1 cellular context compared by ENCODE assay signal in the genomic region with DNA sequence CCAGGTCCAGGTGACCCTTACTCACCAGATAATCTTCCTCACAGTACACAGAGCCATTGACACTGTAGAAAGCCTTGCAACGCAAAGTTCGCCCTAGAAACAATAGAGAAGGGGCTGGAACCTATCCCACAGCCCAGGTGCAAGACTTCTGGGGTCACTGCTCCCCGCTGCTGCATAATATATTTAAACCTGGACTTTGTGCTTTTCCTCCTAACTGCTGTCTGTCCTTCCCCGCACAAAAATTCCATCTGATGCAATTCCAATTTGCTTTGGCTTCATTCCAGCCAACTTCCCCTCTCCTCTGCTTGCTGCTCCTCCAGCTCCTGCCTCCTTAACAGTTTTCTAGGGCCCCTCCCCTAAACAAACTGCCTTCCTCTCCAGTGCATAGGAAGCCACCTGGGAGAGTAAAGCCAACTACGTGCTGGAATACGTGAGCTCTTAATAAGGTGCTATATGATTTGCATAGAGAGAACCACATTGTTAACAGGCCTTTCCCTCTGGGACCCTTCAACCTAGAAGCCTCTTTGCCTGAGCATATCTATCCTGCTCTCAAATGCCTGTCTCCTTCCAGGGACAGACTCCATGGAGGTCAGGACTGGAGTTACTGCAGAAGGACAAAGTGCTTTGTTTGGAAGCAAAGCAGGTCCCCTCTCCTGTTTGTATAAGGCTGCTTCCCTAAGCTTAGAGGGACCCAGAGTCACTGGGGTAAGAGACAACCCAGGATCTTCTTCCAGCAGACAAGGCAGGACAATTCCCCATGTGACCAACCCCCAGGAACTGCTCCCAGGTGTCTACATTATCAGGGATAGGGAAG.
TF ChIP-seq lines count a peak whose summit lies in the region.

No MANE protein-coding gene starts in this region.

TF ChIP-seq in HepG2, 621 proteins besides CTCF, POLR2A, EP300 and RAD21 (continued from another document and continues in another):
- TF ChIP-seq SYNCRIP (IDR thresholded peaks at IDR 0.05; ENCODE audit: insufficient read depth, low read depth, low read length) (no peak), CHD2 (IDR thresholded peaks at IDR 0.05; ENCODE audit: low read depth, low read length) (0 out of 2 replicates have a peak, but pooled peaks have one; percentile 24), MYNN (CRISPR knock-in tag; IDR thresholded peaks at IDR 0.05; ENCODE audit: low read depth) (no peak), ZFP62 (CRISPR knock-in tag; IDR thresholded peaks at IDR 0.05) (no peak), SKI (IDR thresholded peaks at IDR 0.05; ENCODE audit: partially characterized antibody) (peak; percentile 87), DNMT1 (CRISPR knock-in tag; IDR thresholded peaks at IDR 0.05) (no peak), ZNF709 (CRISPR knock-in tag; IDR thresholded peaks at IDR 0.05) (no peak), ZNF101 (CRISPR knock-in tag; IDR thresholded peaks at IDR 0.05; ENCODE audit: borderline replicate concordance, low read depth) (0 out of 2 replicates have a peak, but pooled peaks have one; percentile 35), ZNF556 (CRISPR knock-in tag; IDR thresholded peaks at IDR 0.05; ENCODE audit: borderline replicate concordance) (peak; percentile 95), SRSF4 (IDR thresholded peaks at IDR 0.05; ENCODE audit: low read depth, low read length, poor library complexity, severe bottlenecking) (no peak), SMARCE1 (IDR thresholded peaks at IDR 0.05; ENCODE audit: borderline replicate concordance) (no peak), ETV5 (CRISPR knock-in tag; IDR thresholded peaks at IDR 0.05; ENCODE audit: borderline replicate concordance) (peak; percentile 84; the same call in 1 of the 2 replicates), ZNF841 (CRISPR knock-in tag; IDR thresholded peaks at IDR 0.05; ENCODE audit: borderline replicate concordance) (no peak), PRMT3 (CRISPR knock-in tag; IDR thresholded peaks at IDR 0.05; ENCODE audit: borderline replicate concordance, low read depth) (no peak), ZNF670 (CRISPR knock-in tag; IDR thresholded peaks at IDR 0.05; ENCODE audit: borderline replicate concordance) (no peak), NONO (IDR thresholded peaks at IDR 0.05) (no peak), NONO (CRISPR knock-in tag; conservative IDR thresholded peaks at IDR 0.05) (no peak), ISL2 (CRISPR knock-in tag; IDR thresholded peaks at IDR 0.05) (no peak), ZNF232 (CRISPR knock-in tag; IDR thresholded peaks at IDR 0.05; ENCODE audit: borderline replicate concordance) (no peak), ZNF558 (CRISPR knock-in tag; IDR thresholded peaks at IDR 0.05; ENCODE audit: borderline replicate concordance) (no peak), ZFYVE20 (CRISPR knock-in tag; IDR thresholded peaks at IDR 0.05; ENCODE audit: borderline replicate concordance, low read depth) (no peak)
- TF ChIP-seq, protein P1, sequence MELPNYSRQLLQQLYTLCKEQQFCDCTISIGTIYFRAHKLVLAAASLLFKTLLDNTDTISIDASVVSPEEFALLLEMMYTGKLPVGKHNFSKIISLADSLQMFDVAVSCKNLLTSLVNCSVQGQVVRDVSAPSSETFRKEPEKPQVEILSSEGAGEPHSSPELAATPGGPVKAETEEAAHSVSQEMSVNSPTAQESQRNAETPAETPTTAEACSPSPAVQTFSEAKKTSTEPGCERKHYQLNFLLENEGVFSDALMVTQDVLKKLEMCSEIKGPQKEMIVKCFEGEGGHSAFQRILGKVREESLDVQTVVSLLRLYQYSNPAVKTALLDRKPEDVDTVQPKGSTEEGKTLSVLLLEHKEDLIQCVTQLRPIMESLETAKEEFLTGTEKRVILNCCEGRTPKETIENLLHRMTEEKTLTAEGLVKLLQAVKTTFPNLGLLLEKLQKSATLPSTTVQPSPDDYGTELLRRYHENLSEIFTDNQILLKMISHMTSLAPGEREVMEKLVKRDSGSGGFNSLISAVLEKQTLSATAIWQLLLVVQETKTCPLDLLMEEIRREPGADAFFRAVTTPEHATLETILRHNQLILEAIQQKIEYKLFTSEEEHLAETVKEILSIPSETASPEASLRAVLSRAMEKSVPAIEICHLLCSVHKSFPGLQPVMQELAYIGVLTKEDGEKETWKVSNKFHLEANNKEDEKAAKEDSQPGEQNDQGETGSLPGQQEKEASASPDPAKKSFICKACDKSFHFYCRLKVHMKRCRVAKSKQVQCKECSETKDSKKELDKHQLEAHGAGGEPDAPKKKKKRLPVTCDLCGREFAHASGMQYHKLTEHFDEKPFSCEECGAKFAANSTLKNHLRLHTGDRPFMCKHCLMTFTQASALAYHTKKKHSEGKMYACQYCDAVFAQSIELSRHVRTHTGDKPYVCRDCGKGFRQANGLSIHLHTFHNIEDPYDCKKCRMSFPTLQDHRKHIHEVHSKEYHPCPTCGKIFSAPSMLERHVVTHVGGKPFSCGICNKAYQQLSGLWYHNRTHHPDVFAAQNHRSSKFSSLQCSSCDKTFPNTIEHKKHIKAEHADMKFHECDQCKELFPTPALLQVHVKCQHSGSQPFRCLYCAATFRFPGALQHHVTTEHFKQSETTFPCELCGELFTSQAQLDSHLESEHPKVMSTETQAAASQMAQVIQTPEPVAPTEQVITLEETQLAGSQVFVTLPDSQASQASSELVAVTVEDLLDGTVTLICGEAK (IDR thresholded peaks at IDR 0.05): no peak
- TF ChIP-seq, protein P1 (CRISPR knock-in tag; IDR thresholded peaks at IDR 0.05): no peak
- TF ChIP-seq, protein P2, sequence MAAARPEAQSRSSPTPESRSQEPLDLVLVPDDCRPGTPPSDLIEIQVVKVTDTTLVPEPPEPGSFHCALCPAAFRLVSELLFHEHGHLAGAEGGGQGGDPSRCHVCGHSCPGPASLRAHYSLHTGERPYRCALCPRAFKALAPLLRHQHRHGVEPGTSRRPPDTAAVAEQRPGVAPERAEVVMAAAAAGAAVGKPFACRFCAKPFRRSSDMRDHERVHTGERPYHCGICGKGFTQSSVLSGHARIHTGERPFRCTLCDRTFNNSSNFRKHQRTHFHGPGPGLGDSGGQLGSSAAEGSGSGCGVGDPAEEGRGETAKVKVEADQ (CRISPR knock-in tag; IDR thresholded peaks at IDR 0.05; ENCODE audit: borderline replicate concordance): peak; percentile 76; the same call in 1 of the 2 replicates
- TF ChIP-seq, protein P3, sequence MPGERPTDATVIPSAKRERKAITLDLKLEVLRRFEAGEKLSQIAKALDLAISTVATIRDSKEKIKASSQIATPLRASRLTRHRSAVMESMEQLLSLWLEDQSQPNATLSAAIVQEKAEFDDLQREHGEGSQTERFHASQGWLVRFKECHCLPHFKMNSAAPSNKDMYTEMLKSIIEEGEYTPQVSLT (CRISPR knock-in tag; IDR thresholded peaks at IDR 0.05; ENCODE audit: borderline replicate concordance, low read depth): no peak
- TF ChIP-seq, protein P4, sequence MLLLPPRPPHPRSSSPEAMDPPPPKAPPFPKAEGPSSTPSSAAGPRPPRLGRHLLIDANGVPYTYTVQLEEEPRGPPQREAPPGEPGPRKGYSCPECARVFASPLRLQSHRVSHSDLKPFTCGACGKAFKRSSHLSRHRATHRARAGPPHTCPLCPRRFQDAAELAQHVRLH (CRISPR knock-in tag; IDR thresholded peaks at IDR 0.05; ENCODE audit: borderline replicate concordance, low read depth): peak; percentile 64
- TF ChIP-seq, protein P5, sequence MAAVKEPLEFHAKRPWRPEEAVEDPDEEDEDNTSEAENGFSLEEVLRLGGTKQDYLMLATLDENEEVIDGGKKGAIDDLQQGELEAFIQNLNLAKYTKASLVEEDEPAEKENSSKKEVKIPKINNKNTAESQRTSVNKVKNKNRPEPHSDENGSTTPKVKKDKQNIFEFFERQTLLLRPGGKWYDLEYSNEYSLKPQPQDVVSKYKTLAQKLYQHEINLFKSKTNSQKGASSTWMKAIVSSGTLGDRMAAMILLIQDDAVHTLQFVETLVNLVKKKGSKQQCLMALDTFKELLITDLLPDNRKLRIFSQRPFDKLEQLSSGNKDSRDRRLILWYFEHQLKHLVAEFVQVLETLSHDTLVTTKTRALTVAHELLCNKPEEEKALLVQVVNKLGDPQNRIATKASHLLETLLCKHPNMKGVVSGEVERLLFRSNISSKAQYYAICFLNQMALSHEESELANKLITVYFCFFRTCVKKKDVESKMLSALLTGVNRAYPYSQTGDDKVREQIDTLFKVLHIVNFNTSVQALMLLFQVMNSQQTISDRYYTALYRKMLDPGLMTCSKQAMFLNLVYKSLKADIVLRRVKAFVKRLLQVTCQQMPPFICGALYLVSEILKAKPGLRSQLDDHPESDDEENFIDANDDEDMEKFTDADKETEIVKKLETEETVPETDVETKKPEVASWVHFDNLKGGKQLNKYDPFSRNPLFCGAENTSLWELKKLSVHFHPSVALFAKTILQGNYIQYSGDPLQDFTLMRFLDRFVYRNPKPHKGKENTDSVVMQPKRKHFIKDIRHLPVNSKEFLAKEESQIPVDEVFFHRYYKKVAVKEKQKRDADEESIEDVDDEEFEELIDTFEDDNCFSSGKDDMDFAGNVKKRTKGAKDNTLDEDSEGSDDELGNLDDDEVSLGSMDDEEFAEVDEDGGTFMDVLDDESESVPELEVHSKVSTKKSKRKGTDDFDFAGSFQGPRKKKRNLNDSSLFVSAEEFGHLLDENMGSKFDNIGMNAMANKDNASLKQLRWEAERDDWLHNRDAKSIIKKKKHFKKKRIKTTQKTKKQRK (IDR thresholded peaks at IDR 0.05; ENCODE audit: low read length): peak; percentile 37; the same call in 1 of the 2 replicates
- TF ChIP-seq, protein P6, sequence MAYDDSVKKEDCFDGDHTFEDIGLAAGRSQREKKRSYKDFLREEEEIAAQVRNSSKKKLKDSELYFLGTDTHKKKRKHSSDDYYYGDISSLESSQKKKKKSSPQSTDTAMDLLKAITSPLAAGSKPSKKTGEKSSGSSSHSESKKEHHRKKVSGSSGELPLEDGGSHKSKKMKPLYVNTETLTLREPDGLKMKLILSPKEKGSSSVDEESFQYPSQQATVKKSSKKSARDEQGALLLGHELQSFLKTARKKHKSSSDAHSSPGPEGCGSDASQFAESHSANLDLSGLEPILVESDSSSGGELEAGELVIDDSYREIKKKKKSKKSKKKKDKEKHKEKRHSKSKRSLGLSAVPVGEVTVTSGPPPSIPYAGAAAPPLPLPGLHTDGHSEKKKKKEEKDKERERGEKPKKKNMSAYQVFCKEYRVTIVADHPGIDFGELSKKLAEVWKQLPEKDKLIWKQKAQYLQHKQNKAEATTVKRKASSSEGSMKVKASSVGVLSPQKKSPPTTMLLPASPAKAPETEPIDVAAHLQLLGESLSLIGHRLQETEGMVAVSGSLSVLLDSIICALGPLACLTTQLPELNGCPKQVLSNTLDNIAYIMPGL (CRISPR knock-in tag; IDR thresholded peaks at IDR 0.05; ENCODE audit: borderline replicate concordance in 1 of 2, low read depth in 1 of 2): peak in 1 of 2 experiments; percentile 69; a peak in 3 of 4 replicates
- TF ChIP-seq, protein P7, sequence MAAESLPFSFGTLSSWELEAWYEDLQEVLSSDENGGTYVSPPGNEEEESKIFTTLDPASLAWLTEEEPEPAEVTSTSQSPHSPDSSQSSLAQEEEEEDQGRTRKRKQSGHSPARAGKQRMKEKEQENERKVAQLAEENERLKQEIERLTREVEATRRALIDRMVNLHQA (CRISPR knock-in tag; IDR thresholded peaks at IDR 0.05): no peak; the same call in 1 of the 2 replicates
- TF ChIP-seq, protein P8, sequence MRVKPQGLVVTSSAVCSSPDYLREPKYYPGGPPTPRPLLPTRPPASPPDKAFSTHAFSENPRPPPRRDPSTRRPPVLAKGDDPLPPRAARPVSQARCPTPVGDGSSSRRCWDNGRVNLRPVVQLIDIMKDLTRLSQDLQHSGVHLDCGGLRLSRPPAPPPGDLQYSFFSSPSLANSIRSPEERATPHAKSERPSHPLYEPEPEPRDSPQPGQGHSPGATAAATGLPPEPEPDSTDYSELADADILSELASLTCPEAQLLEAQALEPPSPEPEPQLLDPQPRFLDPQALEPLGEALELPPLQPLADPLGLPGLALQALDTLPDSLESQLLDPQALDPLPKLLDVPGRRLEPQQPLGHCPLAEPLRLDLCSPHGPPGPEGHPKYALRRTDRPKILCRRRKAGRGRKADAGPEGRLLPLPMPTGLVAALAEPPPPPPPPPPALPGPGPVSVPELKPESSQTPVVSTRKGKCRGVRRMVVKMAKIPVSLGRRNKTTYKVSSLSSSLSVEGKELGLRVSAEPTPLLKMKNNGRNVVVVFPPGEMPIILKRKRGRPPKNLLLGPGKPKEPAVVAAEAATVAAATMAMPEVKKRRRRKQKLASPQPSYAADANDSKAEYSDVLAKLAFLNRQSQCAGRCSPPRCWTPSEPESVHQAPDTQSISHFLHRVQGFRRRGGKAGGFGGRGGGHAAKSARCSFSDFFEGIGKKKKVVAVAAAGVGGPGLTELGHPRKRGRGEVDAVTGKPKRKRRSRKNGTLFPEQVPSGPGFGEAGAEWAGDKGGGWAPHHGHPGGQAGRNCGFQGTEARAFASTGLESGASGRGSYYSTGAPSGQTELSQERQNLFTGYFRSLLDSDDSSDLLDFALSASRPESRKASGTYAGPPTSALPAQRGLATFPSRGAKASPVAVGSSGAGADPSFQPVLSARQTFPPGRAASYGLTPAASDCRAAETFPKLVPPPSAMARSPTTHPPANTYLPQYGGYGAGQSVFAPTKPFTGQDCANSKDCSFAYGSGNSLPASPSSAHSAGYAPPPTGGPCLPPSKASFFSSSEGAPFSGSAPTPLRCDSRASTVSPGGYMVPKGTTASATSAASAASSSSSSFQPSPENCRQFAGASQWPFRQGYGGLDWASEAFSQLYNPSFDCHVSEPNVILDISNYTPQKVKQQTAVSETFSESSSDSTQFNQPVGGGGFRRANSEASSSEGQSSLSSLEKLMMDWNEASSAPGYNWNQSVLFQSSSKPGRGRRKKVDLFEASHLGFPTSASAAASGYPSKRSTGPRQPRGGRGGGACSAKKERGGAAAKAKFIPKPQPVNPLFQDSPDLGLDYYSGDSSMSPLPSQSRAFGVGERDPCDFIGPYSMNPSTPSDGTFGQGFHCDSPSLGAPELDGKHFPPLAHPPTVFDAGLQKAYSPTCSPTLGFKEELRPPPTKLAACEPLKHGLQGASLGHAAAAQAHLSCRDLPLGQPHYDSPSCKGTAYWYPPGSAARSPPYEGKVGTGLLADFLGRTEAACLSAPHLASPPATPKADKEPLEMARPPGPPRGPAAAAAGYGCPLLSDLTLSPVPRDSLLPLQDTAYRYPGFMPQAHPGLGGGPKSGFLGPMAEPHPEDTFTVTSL (CRISPR knock-in tag; IDR thresholded peaks at IDR 0.05; ENCODE audit: borderline replicate concordance): no peak
